ENCODE assay signal across 14 cellular contexts in the genomic region with DNA sequence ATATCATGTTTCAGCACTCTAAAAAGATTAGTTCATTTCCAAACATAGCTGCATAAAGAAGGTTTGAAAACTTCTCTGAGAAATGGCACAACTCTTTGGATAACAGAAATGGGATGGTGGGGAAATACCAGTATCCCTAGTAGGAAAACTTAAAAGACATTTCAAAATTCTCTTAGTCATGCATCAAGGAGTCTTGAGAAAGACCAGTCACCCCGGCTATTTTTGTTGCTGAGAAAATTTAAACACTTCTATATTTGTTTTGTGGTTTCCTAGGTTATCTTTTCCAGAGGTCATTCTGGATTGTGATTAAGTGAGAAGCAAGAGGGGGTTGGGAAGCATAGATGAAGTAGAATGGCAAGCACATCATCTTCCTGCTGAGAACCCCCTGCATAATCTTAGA.
DNase-seq lines count a peak whose midpoint lies in the region; ATAC-seq and TF ChIP-seq lines count a peak whose summit lies in the region.
"Had no signal": no experiment of that assay in that cellular context is flagged by ENCODE, and none has a peak within 500 bp of the region (broad histone marks: within the 10 kb centered on the region; RNA-seq: fewer than 3 reads in every experiment).

No MANE protein-coding gene starts in this region.

- H3K36me3 ChIP-seq in brain microvascular endothelial cell (replicated peaks), result no peaks in the 10 kb centered on the region
- H3K36me3 ChIP-seq in mesodermal cell (ENCODE audit: control insufficient read depth, insufficient read depth, low read length), result no peaks in the 10 kb centered on the region
- H3K36me3 ChIP-seq: right lobe of liver had no signal

- CTCF ChIA-PET in AG04450 (lab: Charles Lee), result no interaction called here

- DNase-seq in AG04450 (ENCODE audit: low read depth, low spot score) (peak; percentile 56), HT1080 (ENCODE audit: low read depth) (peak; percentile 74), brain microvascular endothelial cell (peak; percentile 82), SHP77 (lab: John Stamatoyannopoulos, UW) (no peak), putamen (ENCODE audit: low spot score) (no peak)
- no peak for DNase-seq in activated CD4-positive, alpha-beta T cell treated with anti-CD3 and anti-CD28 coated beads for 4 hours
- DNase-seq: activated CD8-positive, alpha-beta memory T cell treated with anti-CD3 and anti-CD28 coated beads, Interleukin-2, amount 50 U/mL, for 48 hours; CD4-positive, alpha-beta T cell; head of caudate nucleus; MM.1S; right lobe of liver; T1000 had no signal

- peaks cover 39% of the 10 kb centered on the region for H3K4me1 ChIP-seq in mesodermal cell (ENCODE audit: control insufficient read depth, insufficient read depth, low read length, poor library complexity, severe bottlenecking)

- POLR2A ChIA-PET in AG04450 (lab: Yijun Ruan, JAX), result interaction anchor here (1.4 to 1.6 kb wide), 2 partner anchors 448 to 450 kb away, joined by 5 to 8 read pairs; partner anchors contain the start of gene THBS1

- H3K4me3 ChIP-seq in AG04450 (ENCODE audit: low read depth, low read length), result no peak overlapping the region
- H3K4me3 ChIP-seq in brain microvascular endothelial cell (ENCODE audit: low read depth, low read length), result no peak overlapping the region
- no peak overlapping the region for H3K4me3 ChIP-seq in mesodermal cell (ENCODE audit: extremely low read depth, insufficient read depth, low read length, poor library complexity, severe bottlenecking)
- H3K4me3 ChIP-seq: right lobe of liver had no signal

- WGBS in mesodermal cell (ENCODE audit: insufficient coverage in 2 of 2), 2 experiments, result 60% methylated on average over 1 of the region's 1 CpG; no CpG with 5 or more reads in 1 of the 2 experiments

- TF ChIP-seq CTCF in AG04450 (IDR thresholded peaks at IDR 0.05; ENCODE audit: low read depth, low read length), result no peak
- no peak for TF ChIP-seq CTCF in brain microvascular endothelial cell (IDR thresholded peaks at IDR 0.05; ENCODE audit: low read depth, low read length, missing control alignments)

- ATAC-seq in GM21390 (IDR thresholded peaks at IDR 0.05; ENCODE audit: unreplicated experiment), result no peak
- ATAC-seq: right lobe of liver had no signal

- H3K27me3 ChIP-seq in AG04450 (ENCODE audit: control insufficient read depth, insufficient read depth, low read length) (no peaks in the 10 kb centered on the region), brain microvascular endothelial cell (replicated peaks) (no peaks in the 10 kb centered on the region)
- H3K27me3 ChIP-seq: right lobe of liver had no signal

- H3K9me3 ChIP-seq in AG04450 (ENCODE audit: control insufficient read depth, insufficient read depth, low read length) (no peaks in the 10 kb centered on the region), mesodermal cell (ENCODE audit: control insufficient read depth, low read length) (no peaks in the 10 kb centered on the region)
- H3K9me3 ChIP-seq: right lobe of liver had no signal

- H3K27ac ChIP-seq in AG04450 (ENCODE audit: low read depth, low read length) (peak overlapping the region; percentile 69), brain microvascular endothelial cell (peak overlapping the region; percentile 73), mesodermal cell (ENCODE audit: low read depth, low read length, severe bottlenecking) (peak overlapping the region; percentile 89)
- H3K27ac ChIP-seq: right lobe of liver had no signal

- in situ Hi-C loops in brain microvascular endothelial cell (cut with HindIII; ENCODE audit: low pct_ligation_motif_present, low sequenced_read_pairs), result no loop called here

Comparison
In these comparisons a context has a peak if more than half of its experiments do, and no peak if none do; other contexts are left out.
1. DNase-seq: peak in AG04450 (single experiment), HT1080 (single experiment) and brain microvascular endothelial cell (single experiment); none in SHP77 (0 of 2), putamen (single experiment) and activated CD4-positive, alpha-beta T cell treated with anti-CD3 and anti-CD28 coated beads for 4 hours (0 of 2).
2. Peak in every context shown above with its lines, with median percentiles within 50 percentile points of each other: H3K27ac ChIP-seq.